ENCODE assay signal across 9 cellular contexts in the genomic region with DNA sequence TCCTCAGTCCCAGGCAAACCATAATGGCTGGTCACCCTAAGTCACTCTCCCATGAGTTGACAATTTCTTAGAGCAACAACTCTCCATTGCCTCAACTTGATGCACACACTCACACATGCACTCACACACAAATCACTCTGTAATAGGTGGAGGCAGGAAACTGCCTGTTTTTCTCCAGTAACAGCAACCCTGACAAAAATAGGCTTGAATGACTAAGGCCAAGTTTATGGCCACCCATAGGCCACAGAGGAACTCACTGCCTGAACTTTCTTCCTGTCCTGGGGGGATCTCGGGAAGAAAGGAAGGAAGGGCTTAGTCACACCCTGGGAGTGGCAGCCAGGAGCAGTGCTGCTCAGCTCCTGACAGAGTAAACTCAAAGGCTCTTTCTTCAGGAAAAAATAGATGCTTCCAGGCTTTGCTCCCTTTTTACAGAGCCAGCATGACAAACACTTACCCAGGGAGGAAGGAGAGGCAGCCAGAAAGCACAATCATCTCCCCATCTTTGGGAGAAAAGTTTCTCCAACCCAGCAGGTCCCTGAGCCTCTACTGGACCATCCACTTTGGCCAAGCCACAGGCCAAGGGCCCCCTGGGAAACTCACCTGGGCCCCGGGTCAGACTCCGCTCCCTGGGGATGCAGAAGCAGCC. TPM values are rescaled to one million over a fixed set of nuclear protein-coding genes. Genes with fewer than 3 reads are reported as not detected.
DNase-seq lines count a peak whose midpoint lies in the region; FAIRE-seq and TF ChIP-seq lines count a peak whose summit lies in the region.
"Had no signal": no experiment of that assay in that cellular context is flagged by ENCODE, and none has a peak within 500 bp of the region (broad histone marks: within the 10 kb centered on the region; RNA-seq: fewer than 3 reads in every experiment).

No MANE protein-coding gene starts in this region.

- H3K9me3 ChIP-seq in astrocyte (ENCODE audit: insufficient read depth, low read depth, low read length) = no peaks in the 10 kb centered on the region
- H3K9me3 ChIP-seq in subcutaneous abdominal adipose tissue (ENCODE audit: control insufficient read depth in 5 of 5, low read length in 5 of 5) = peaks cover 0 to 6% (median 0%) of the 10 kb centered on the region in 5 donors

- peaks cover 17% of the 10 kb centered on the region for H3K4me1 Mint-ChIP-seq in astrocyte (ENCODE audit: low read depth, unreplicated experiment)
- H3K4me1 Mint-ChIP-seq in glutamatergic neuron (ENCODE audit: low read depth, unreplicated experiment) = no peaks in the 10 kb centered on the region

- H3K9me3 Mint-ChIP-seq in astrocyte (ENCODE audit: unreplicated experiment) = peaks cover 3% of the 10 kb centered on the region
- H3K9me3 Mint-ChIP-seq in glutamatergic neuron (ENCODE audit: unreplicated experiment) = no peaks in the 10 kb centered on the region

- H4K20me1 ChIP-seq in astrocyte (ENCODE audit: insufficient read depth, low read length) = no peaks in the 10 kb centered on the region

- TF ChIP-seq CTCF in astrocyte (IDR thresholded peaks at IDR 0.05; ENCODE audit: insufficient read depth, low read depth, low read length) (no peak), glutamatergic neuron (IDR thresholded peaks at IDR 0.05; ENCODE audit: partially characterized antibody, unreplicated experiment) (no peak)

- H3K9ac ChIP-seq in astrocyte (ENCODE audit: low read length) = peak overlapping the region; percentile 59
- H3K9ac ChIP-seq in subcutaneous abdominal adipose tissue (ENCODE audit: low read length in 5 of 5) = no peak overlapping the region

- H3K27ac Mint-ChIP-seq in astrocyte (ENCODE audit: unreplicated experiment) = peak overlapping the region; percentile 82
- no peak overlapping the region for H3K27ac Mint-ChIP-seq in glutamatergic neuron (ENCODE audit: unreplicated experiment)

- no peaks in the 10 kb centered on the region for H3K79me2 ChIP-seq in astrocyte (ENCODE audit: insufficient read depth, low read length)

- H3K27me3 Mint-ChIP-seq in astrocyte (ENCODE audit: low read depth, unreplicated experiment) = no peaks in the 10 kb centered on the region
- H3K27me3 Mint-ChIP-seq in glutamatergic neuron (ENCODE audit: unreplicated experiment) = no peaks in the 10 kb centered on the region

- DNase-seq in HS-27A (ENCODE audit: low read depth) (peak; percentile 59), astrocyte (ENCODE audit: low read depth) (peak; percentile 77), iPS-NIHi7 (ENCODE audit: extremely low spot score) (peak; percentile 43), glutamatergic neuron (no peak), SHP77 (lab: John Stamatoyannopoulos, UW) (no peak)
- no peak for DNase-seq in NK-92 treated with Interleukin-12 subunit alpha and Interleukin-12 subunit beta, amount 100 ng/mL, for 24 hours (lab: John Stamatoyannopoulos, UW)
- no peak for DNase-seq in activated CD8-positive, alpha-beta memory T cell treated with anti-CD3 and anti-CD28 coated beads, Interleukin-2, amount 50 U/mL, for 4 hours
- DNase-seq: activated CD4-positive, alpha-beta T cell treated with anti-CD3 and anti-CD28 coated beads, Interleukin-2, amount 50 U/mL, for 1 hour had no signal

- peak; percentile 89 for FAIRE-seq in astrocyte (lab: Jason Lieb, UNC)

- H3K4me3 Mint-ChIP-seq in astrocyte (ENCODE audit: unreplicated experiment) (peak overlapping the region; percentile 41), glutamatergic neuron (ENCODE audit: unreplicated experiment) (no peak overlapping the region)

- H3K36me3 ChIP-seq in astrocyte (ENCODE audit: insufficient read depth, low read length) (no peaks in the 10 kb centered on the region), subcutaneous abdominal adipose tissue (ENCODE audit: control insufficient read depth in 5 of 5, insufficient read depth in 5 of 5, low read length in 5 of 5) (no peaks in the 10 kb centered on the region)

- H3K4me1 ChIP-seq in astrocyte (ENCODE audit: insufficient read depth, low read length) (peaks cover 23% of the 10 kb centered on the region), subcutaneous abdominal adipose tissue (ENCODE audit: control insufficient read depth in 5 of 5, insufficient read depth in 5 of 5, low read length in 5 of 5) (peaks cover 3 to 54% (median 13%) of the 10 kb centered on the region in 5 donors)

- H3K4me3 ChIP-seq in astrocyte (ENCODE audit: insufficient read depth, low read depth, low read length) (peak overlapping the region; percentile 25), subcutaneous abdominal adipose tissue (ENCODE audit: low read depth in 1 of 5, low read length in 5 of 5) (no peak overlapping the region)

- H3K27me3 ChIP-seq in astrocyte (ENCODE audit: insufficient read depth, low read length) = no peaks in the 10 kb centered on the region
- no peaks in the 10 kb centered on the region for H3K27me3 ChIP-seq in subcutaneous abdominal adipose tissue (ENCODE audit: control insufficient read depth in 5 of 5, insufficient read depth in 4 of 5, low read length in 5 of 5)

- no peaks in the 10 kb centered on the region for H3K36me3 Mint-ChIP-seq in astrocyte (ENCODE audit: low read depth, unreplicated experiment)
- H3K36me3 Mint-ChIP-seq in glutamatergic neuron (ENCODE audit: unreplicated experiment) = no peaks in the 10 kb centered on the region

- H3K27ac ChIP-seq in astrocyte (ENCODE audit: low read depth, low read length) (peak overlapping the region; percentile 82), subcutaneous abdominal adipose tissue (ENCODE audit: low read depth, low read length) (peak overlapping the region; percentile 80)

- peak overlapping the region; percentile 58 for H3K4me2 ChIP-seq in astrocyte (ENCODE audit: low read length)

- H2AFZ ChIP-seq in astrocyte (ENCODE audit: low read depth, low read length) = peak overlapping the region; percentile 62

RNA-seq across cellular contexts. Expression of a gene that starts 0.4 kb away (rescaled TPM):
- total RNA-seq in astrocyte = 2.6 and 3.1 TPM in 2 replicates
- total RNA-seq in glutamatergic neuron (ENCODE audit: unreplicated experiment) = 0.25 TPM

Comparison
In these comparisons a context has a peak if more than half of its experiments do, and no peak if none do; other contexts are left out.
1. DNase-seq: peak in HS-27A (single experiment), astrocyte (single experiment) and iPS-NIHi7 (single experiment); none in NK-92 treated with Interleukin-12 subunit alpha and Interleukin-12 subunit beta, amount 100 ng/mL, for 24 hours (single experiment), glutamatergic neuron (single experiment), SHP77 (0 of 2) and activated CD8-positive, alpha-beta memory T cell treated with anti-CD3 and anti-CD28 coated beads, Interleukin-2, amount 50 U/mL, for 4 hours (single experiment).